Comparison of ENCODE assay signal across 1 cellular context in the genomic region with DNA sequence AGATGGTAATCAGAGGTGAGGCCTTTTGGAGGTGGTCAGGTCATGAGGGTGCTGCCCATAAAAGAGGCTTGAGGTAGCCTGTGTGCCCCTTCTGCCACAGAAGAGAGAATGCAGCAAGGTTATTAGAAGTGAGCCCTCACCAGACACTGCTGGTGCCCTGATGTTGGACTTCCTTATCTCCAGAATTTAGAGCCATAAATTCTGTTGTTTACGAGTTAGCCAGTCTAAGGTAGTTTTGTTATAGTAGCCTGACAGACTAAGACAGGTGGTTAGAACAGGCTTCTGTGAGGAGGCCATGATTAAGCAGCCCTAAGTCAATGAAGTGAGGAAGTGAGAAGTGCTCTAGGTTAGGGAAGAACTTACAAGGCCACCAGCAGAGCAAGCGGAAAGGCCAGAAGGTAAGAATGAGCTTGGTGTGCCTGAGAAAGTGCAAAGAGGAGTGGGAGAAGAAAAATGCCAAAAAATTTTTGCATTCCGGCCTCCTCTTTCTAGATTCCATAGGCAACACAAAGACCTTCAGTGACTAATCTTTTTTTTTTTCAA.
TF ChIP-seq lines count a peak whose summit lies in the region.

No MANE protein-coding gene starts in this region.

TF ChIP-seq in K562, 482 proteins besides CTCF, POLR2A, EP300 and RAD21 (continued from another document):
- TF ChIP-seq SPI1 (IDR thresholded peaks at IDR 0.05; ENCODE audit: borderline replicate concordance, low read depth, low read length) = 0 out of 2 replicates have a peak, but pooled peaks have one; percentile 23
- TF ChIP-seq NFE2 (IDR thresholded peaks at IDR 0.05; ENCODE audit: low read depth) = 0 out of 2 replicates have a peak, but pooled peaks have one; percentile 18
- TF ChIP-seq SMAD4 (CRISPR knock-in tag; conservative IDR thresholded peaks at IDR 0.05) = peak; percentile 35; the same call in 1 of the 2 replicates
